28 cellular contexts compared by ENCODE assay signal in the genomic region with DNA sequence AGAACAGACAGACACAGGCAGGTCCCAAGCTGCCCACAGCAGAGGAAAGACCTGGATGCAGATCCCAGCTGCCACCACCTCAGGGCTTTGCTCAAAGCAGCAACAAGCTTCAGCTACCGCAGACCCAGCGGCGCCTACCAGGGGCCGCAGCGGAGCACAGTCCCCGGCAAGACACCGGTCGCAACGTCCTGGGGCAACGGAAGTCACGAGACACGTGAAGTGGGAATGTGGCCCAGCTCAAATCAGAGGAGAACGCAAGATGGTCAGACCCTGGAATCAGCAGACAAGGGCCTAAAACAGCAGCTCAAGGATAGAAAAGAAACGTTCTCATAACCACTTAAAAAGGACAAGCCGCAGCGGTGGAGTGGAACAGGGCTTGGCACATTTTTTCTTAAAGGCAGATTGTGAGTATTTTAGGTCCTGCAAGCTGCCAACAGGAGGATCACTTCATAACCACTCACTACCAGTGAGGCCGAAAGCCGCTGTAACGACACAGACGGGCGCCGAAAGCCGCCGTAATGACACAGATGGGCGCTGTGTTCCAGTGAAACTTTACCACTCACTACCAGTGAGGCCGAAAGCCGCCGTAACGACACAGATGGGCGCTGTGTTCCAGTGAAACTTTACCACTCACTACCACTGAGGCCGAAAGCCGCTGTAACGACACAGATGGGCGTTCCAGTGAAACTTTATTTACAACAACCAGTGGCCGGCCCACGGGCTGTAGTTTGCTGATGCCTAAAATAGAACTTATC. TPM values are rescaled to one million over a fixed set of nuclear protein-coding genes. Genes with fewer than 3 reads are reported as not detected.
A peak's percentile ranks its signal among the peaks of the same experiment; 100 is the strongest.
DNase-seq lines count a peak whose midpoint lies in the region; ATAC-seq, FAIRE-seq and TF ChIP-seq lines count a peak whose summit lies in the region.
"Had no signal": no experiment of that assay in that cellular context is flagged by ENCODE, and none has a peak within 500 bp of the region (broad histone marks: within the 10 kb centered on the region; RNA-seq: fewer than 3 reads in every experiment).

No MANE protein-coding gene starts in this region.

- no peak for ATAC-seq in HG02840 (IDR thresholded peaks at IDR 0.05; ENCODE audit: low FRiP score, unreplicated experiment)
- ATAC-seq in GM18519 (IDR thresholded peaks at IDR 0.05; ENCODE audit: low FRiP score, unreplicated experiment) = no peak
- no peak for ATAC-seq in gastrocnemius medialis
- ATAC-seq: activated CD8-positive, alpha-beta T cell treated with anti-CD3 and anti-CD28 coated beads for 36 hours; HCT116; SK-N-SH treated with all-trans-retinoic acid at 6 μM for 48 hours; stimulated activated naive CD8-positive, alpha-beta T cell treated with anti-CD3 and anti-CD28 coated beads, Interleukin-15, Interleukin-2, amounts not matched to agents 100 U/mL and 50 U/mL, for 24 hours had no signal

- H3K4me1 ChIP-seq in kidney (ENCODE audit: control insufficient read depth in 1 of 2, insufficient read depth in 1 of 2, low read depth in 1 of 2, low read length in 2 of 2) (peaks cover 6 to 23% of the 10 kb centered on the region in 2 donors), gastrocnemius medialis (no peaks in the 10 kb centered on the region)
- H3K4me1 ChIP-seq: colonic mucosa, heart right ventricle, parathyroid adenoma, transverse colon had no signal

- H3K27ac ChIP-seq in kidney (ENCODE audit: low read depth in 2 of 2, low read length in 2 of 2) (peak overlapping the region; percentile 72 to 87), gastrocnemius medialis (no peak overlapping the region)
- H3K27ac ChIP-seq: colonic mucosa, parathyroid adenoma, PC-9, transverse colon had no signal

- H3K9me3 ChIP-seq in kidney (ENCODE audit: control insufficient read depth in 1 of 2, low read length in 2 of 2) = no peaks in the 10 kb centered on the region
- no peaks in the 10 kb centered on the region for H3K9me3 ChIP-seq in gastrocnemius medialis
- H3K9me3 ChIP-seq: colonic mucosa, heart right ventricle, transverse colon had no signal

- TF ChIP-seq CTCF in kidney (IDR thresholded peaks at IDR 0.05; ENCODE audit: borderline replicate concordance, extremely low read depth, insufficient read depth) (no peak), gastrocnemius medialis (IDR thresholded peaks at IDR 0.05 in 4 of 5, conservative IDR thresholded peaks at IDR 0.05 in 1 of 5) (no peak)

- H3K36me3 ChIP-seq in kidney (ENCODE audit: control insufficient read depth in 1 of 2, insufficient read depth in 2 of 2, low read length in 2 of 2) (no peaks in the 10 kb centered on the region), gastrocnemius medialis (no peaks in the 10 kb centered on the region)
- H3K36me3 ChIP-seq: colonic mucosa, heart right ventricle, transverse colon had no signal

- H3K9ac ChIP-seq in kidney (ENCODE audit: low read length in 2 of 2) = peak overlapping the region in 1 of 2 donors; percentile 9
- H3K9ac ChIP-seq: parathyroid adenoma had no signal

- H3K36me3 Mint-ChIP-seq in activated naive CD8-positive, alpha-beta T cell = no peaks in the 10 kb centered on the region
- no peaks in the 10 kb centered on the region for H3K36me3 Mint-ChIP-seq in activated naive CD8-positive, alpha-beta T cell treated with anti-CD3 and anti-CD28 coated beads for 36 hours
- H3K36me3 Mint-ChIP-seq: CD14-positive monocyte had no signal

- peak overlapping the region; percentile 32 for H3K4me3 Mint-ChIP-seq in activated naive CD8-positive, alpha-beta T cell
- H3K4me3 Mint-ChIP-seq in activated naive CD8-positive, alpha-beta T cell treated with anti-CD3 and anti-CD28 coated beads for 36 hours = no peak overlapping the region
- H3K4me3 Mint-ChIP-seq: activated CD8-positive, alpha-beta T cell treated with anti-CD3 and anti-CD28 coated beads for 36 hours; activated T-cell treated with anti-CD3 and anti-CD28 coated beads, Interleukin-2, amount 50 U/mL, for 24 hours had no signal

- peaks cover 5% of the 10 kb centered on the region for H3K27me3 Mint-ChIP-seq in activated naive CD8-positive, alpha-beta T cell
- H3K27me3 Mint-ChIP-seq in activated naive CD8-positive, alpha-beta T cell treated with anti-CD3 and anti-CD28 coated beads for 36 hours = peaks cover 37% of the 10 kb centered on the region

- intact Hi-C loops in kidney (cut with DNase I) = no loop called here
- intact Hi-C loops in gastrocnemius medialis (cut with DNase I; ENCODE audit: low total_unique reads) = no loop called here

- peaks cover 21 to 46% (median 40%) of the 10 kb centered on the region in 3 donors for H3K27me3 ChIP-seq in gastrocnemius medialis
- H3K27me3 ChIP-seq: colonic mucosa had no signal

- H3K4me3 ChIP-seq in kidney (ENCODE audit: low read length in 2 of 2) (peak overlapping the region in 1 of 2 donors; percentile 6), gastrocnemius medialis (no peak overlapping the region)
- H3K4me3 ChIP-seq: colonic mucosa, PC-9, transverse colon had no signal

- TF ChIP-seq POLR2A in gastrocnemius medialis (IDR thresholded peaks at IDR 0.05) = no peak

- no peak overlapping the region for H3K27ac Mint-ChIP-seq in activated naive CD8-positive, alpha-beta T cell
- no peak overlapping the region for H3K27ac Mint-ChIP-seq in activated naive CD8-positive, alpha-beta T cell treated with anti-CD3 and anti-CD28 coated beads for 36 hours
- H3K27ac Mint-ChIP-seq: activated CD8-positive, alpha-beta T cell treated with anti-CD3 and anti-CD28 coated beads for 36 hours; activated T-cell treated with anti-CD3 and anti-CD28 coated beads, Interleukin-2, amount 50 U/mL, for 24 hours; CD14-positive monocyte had no signal

- H3K9me3 Mint-ChIP-seq in activated naive CD8-positive, alpha-beta T cell (ENCODE audit: low read depth) = no peaks in the 10 kb centered on the region
- H3K9me3 Mint-ChIP-seq in activated naive CD8-positive, alpha-beta T cell treated with anti-CD3 and anti-CD28 coated beads for 36 hours = no peaks in the 10 kb centered on the region
- H3K9me3 Mint-ChIP-seq: activated CD8-positive, alpha-beta T cell treated with anti-CD3 and anti-CD28 coated beads for 36 hours; activated T-cell treated with anti-CD3 and anti-CD28 coated beads, Interleukin-2, amount 50 U/mL, for 24 hours had no signal

- DNase-seq in activated naive CD8-positive, alpha-beta T cell treated with anti-CD3 and anti-CD28 coated beads for 36 hours = no peak
- DNase-seq in SK-N-DZ (ENCODE audit: low spot score) = peak; percentile 52
- DNase-seq in kidney = no peak
- DNase-seq in COLO829 (ENCODE audit: low spot score) = no peak
- no peak for DNase-seq in gastrocnemius medialis
- DNase-seq: activated CD8-positive, alpha-beta T cell treated with anti-CD3 and anti-CD28 coated beads for 36 hours; activated naive CD4-positive, alpha-beta T cell treated with anti-CD3 and anti-CD28 coated beads, Interleukin-2, amount 50 U/mL, for 16 hours; activated T-cell treated with anti-CD3 and anti-CD28 coated beads, Interleukin-2, amount 50 U/mL, for 24 hours; colonic mucosa; DMS153; heart right ventricle; naive B cell; NCI-H2029; NCI-H69; PC-9; stimulated activated naive CD8-positive, alpha-beta T cell treated with anti-CD3 and anti-CD28 coated beads, Interleukin-15, Interleukin-2, amounts not matched to agents 100 U/mL and 50 U/mL, for 24 hours; T-helper 9 cell; transverse colon had no signal

- H3K4me1 Mint-ChIP-seq in activated naive CD8-positive, alpha-beta T cell (ENCODE audit: low read depth) = peaks cover 6% of the 10 kb centered on the region
- H3K4me1 Mint-ChIP-seq in activated naive CD8-positive, alpha-beta T cell treated with anti-CD3 and anti-CD28 coated beads for 36 hours = peaks cover 2% of the 10 kb centered on the region
- H3K4me1 Mint-ChIP-seq: CD14-positive monocyte had no signal

- in situ Hi-C loops in gastrocnemius medialis (cut with MboI; ENCODE audit: low sequenced_read_pairs in 4 of 4) = no loop called here

- no peak for FAIRE-seq in kidney (lab: Jason Lieb, UNC)
- FAIRE-seq: A204.1, astrocyte, endometrium had no signal

RNA-seq across cellular contexts. Expression of a gene that starts 21.7 kb away (rescaled TPM):
- total RNA-seq in activated naive CD8-positive, alpha-beta T cell treated with anti-CD3 and anti-CD28 coated beads for 36 hours = 1 to 10 TPM; 2.1 to 2.4 TPM
- 8.9 and 9.8 TPM in 2 replicates for polyA plus RNA-seq in SK-N-DZ (2014; cell fraction: cytosol; rRNA removed)
- 5.0 and 7.6 TPM in 2 replicates for polyA plus RNA-seq in SK-N-DZ (2014; cell fraction: nucleus; rRNA removed)
- total RNA-seq in kidney = 10.5 TPM
- polyA plus RNA-seq in kidney (ENCODE audit: insufficient read depth, low read depth, low replicate concordance) = 36.9 TPM
- total RNA-seq in gastrocnemius medialis = 1 to 10 TPM; 1.7 to 4.5 (median 2.9) TPM

RNA-seq across cellular contexts. Expression of a gene that starts 59.5 kb away (rescaled TPM):
- 10 to 100 TPM; 58.2 to 61.2 TPM for total RNA-seq in activated naive CD8-positive, alpha-beta T cell treated with anti-CD3 and anti-CD28 coated beads for 36 hours
- polyA plus RNA-seq in SK-N-DZ (2014; cell fraction: cytosol; rRNA removed) = 17.0 and 18.3 TPM in 2 replicates
- 31.7 and 46.3 TPM in 2 replicates for polyA plus RNA-seq in SK-N-DZ (2014; cell fraction: nucleus; rRNA removed)
- total RNA-seq in kidney (71.5 TPM), gastrocnemius medialis (10 to 100 TPM; 44.3 to 81.7 (median 54.0) TPM)
- 40.5 TPM for polyA plus RNA-seq in kidney (ENCODE audit: insufficient read depth, low read depth, low replicate concordance)

Comparison
In these comparisons a context has a peak if more than half of its experiments do, and no peak if none do; other contexts are left out.
1. H3K27ac ChIP-seq: peak in kidney (2 of 2); none in gastrocnemius medialis (0 of 4).